In genomic region chr1:27367160-27367650, GRCh38 we compare ENCODE assay signal across 9 cellular contexts. TPM values are rescaled to one million over a fixed set of nuclear protein-coding genes. Genes with fewer than 3 reads are reported as not detected.
DNase-seq lines count a peak whose midpoint lies in the region; ATAC-seq, FAIRE-seq and TF ChIP-seq lines count a peak whose summit lies in the region.
"Had no signal": no experiment of that assay in that cellular context is flagged by ENCODE, and none has a peak within 500 bp of the region (broad histone marks: within the 10 kb centered on the region; RNA-seq: fewer than 3 reads in every experiment).

No MANE protein-coding gene starts in this region.

- peaks cover 17% of the 10 kb centered on the region for H3K4me1 ChIP-seq in CD8-positive, alpha-beta T cell (ENCODE audit: insufficient read depth, low read length)
- H3K4me1 ChIP-seq in esophagus muscularis mucosa (peaks cover 37 to 49% (median 44%) of the 10 kb centered on the region in 4 donors), pancreas (peaks cover 0 to 11% (median 4%) of the 10 kb centered on the region in 3 donors)

- no peak for TF ChIP-seq POLR2A in esophagus muscularis mucosa (IDR thresholded peaks at IDR 0.05; ENCODE audit: low read depth)

- no peaks in the 10 kb centered on the region for H3K9me3 Mint-ChIP-seq in CD8-positive, alpha-beta T cell

- POLR2A ChIA-PET in CD8-positive, alpha-beta T cell (lab: Charles Lee): no interaction called here

- no peaks in the 10 kb centered on the region for H3K9me3 ChIP-seq in CD8-positive, alpha-beta T cell (ENCODE audit: low read length)
- H3K9me3 ChIP-seq in esophagus muscularis mucosa (no peaks in the 10 kb centered on the region), pancreas (no peaks in the 10 kb centered on the region)

- WGBS in esophagus muscularis mucosa: 35% methylated on average over 6 of the region's 8 CpGs
- 36 to 42% methylated on average over 8 of the region's 8 CpGs for WGBS in pancreas, 2 donors

- no peaks in the 10 kb centered on the region for H3K27me3 Mint-ChIP-seq in CD8-positive, alpha-beta T cell (ENCODE audit: low read depth)

- no peak overlapping the region for H3K27ac ChIP-seq in CD8-positive, alpha-beta T cell (ENCODE audit: low read depth, low read length)
- peak overlapping the region; percentile 98 to 100 (median 99) for H3K27ac ChIP-seq in esophagus muscularis mucosa (replicated peaks in 1 of 4)
- H3K27ac ChIP-seq in pancreas: peak overlapping the region; percentile 63 to 94 (median 86)

- DNase-seq in CD8-positive, alpha-beta T cell: no peak
- no peak for DNase-seq in esophagus muscularis mucosa (ENCODE audit: extremely low spot score)
- DNase-seq in pancreas: no peak
- DNase-seq in iPS-NIHi7 (ENCODE audit: extremely low spot score): no peak
- DNase-seq: NCI-H1092 treated with DMSO at 0.1 percent for 48 hours had no signal

- CTCF ChIA-PET in CD8-positive, alpha-beta T cell (lab: Charles Lee): interaction anchor here (0.6 to 3.9 kb wide), 14 partner anchors 10 to 163 kb away, joined by 3 to 26 read pairs (median 8); no protein-coding TSS in a partner anchor

- intact Hi-C loops in CD8-positive, alpha-beta T cell (cut with DNase I, micrococcal nuclease): no loop called here
- intact Hi-C loops in esophagus muscularis mucosa (cut with DNase I): no loop called here
- intact Hi-C loops in pancreas (cut with DNase I): no loop called here

- no peaks in the 10 kb centered on the region for H3K27me3 ChIP-seq in CD8-positive, alpha-beta T cell (ENCODE audit: insufficient read depth, low read length)
- H3K27me3 ChIP-seq in esophagus muscularis mucosa: no peaks in the 10 kb centered on the region
- H3K27me3 ChIP-seq in pancreas: no peaks in the 10 kb centered on the region

- TF ChIP-seq CTCF in CD8-positive, alpha-beta T cell (IDR thresholded peaks at IDR 0.05): no peak
- TF ChIP-seq CTCF in esophagus muscularis mucosa (IDR thresholded peaks at IDR 0.05) (no peak), pancreas (IDR thresholded peaks at IDR 0.05) (no peak)

- H3K4me3 Mint-ChIP-seq in CD8-positive, alpha-beta T cell: peak overlapping the region; percentile 80

- no peak for ATAC-seq in CD8-positive, alpha-beta T cell
- ATAC-seq in SK-N-SH treated with all-trans-retinoic acid at 6 μM for 48 hours: peak; percentile 3; the same call in 1 of the 3 replicates
- ATAC-seq in pancreas: no peak
- ATAC-seq in GM21360 (IDR thresholded peaks at IDR 0.05; ENCODE audit: unreplicated experiment): no peak
- no peak for ATAC-seq in HG02981 (IDR thresholded peaks at IDR 0.05; ENCODE audit: unreplicated experiment)
- no peak for ATAC-seq in GM18517 (IDR thresholded peaks at IDR 0.05; ENCODE audit: unreplicated experiment)

- no peaks in the 10 kb centered on the region for H3K36me3 ChIP-seq in CD8-positive, alpha-beta T cell (ENCODE audit: insufficient read depth, low read length)
- H3K36me3 ChIP-seq in esophagus muscularis mucosa (peaks cover 25 to 30% (median 26%) of the 10 kb centered on the region in 4 donors), pancreas (no peaks in the 10 kb centered on the region)

- no peaks in the 10 kb centered on the region for H3K36me3 Mint-ChIP-seq in CD8-positive, alpha-beta T cell

- no peak overlapping the region for H3K27ac Mint-ChIP-seq in CD8-positive, alpha-beta T cell

- no peak for FAIRE-seq in pancreas (lab: Jason Lieb, UNC)

- no peak overlapping the region for H3K4me3 ChIP-seq in CD8-positive, alpha-beta T cell (ENCODE audit: low read depth, low read length)
- H3K4me3 ChIP-seq in esophagus muscularis mucosa (peak overlapping the region; percentile 77 to 96 (median 89)), pancreas (peak overlapping the region in 3 of 4 donors; percentile 59 to 84 (median 61))

- peaks cover 33% of the 10 kb centered on the region for H3K4me1 Mint-ChIP-seq in CD8-positive, alpha-beta T cell (ENCODE audit: low read depth)

- TF ChIP-seq EP300 in esophagus muscularis mucosa (IDR thresholded peaks at IDR 0.05): no peak

TF ChIP-seq in SK-N-SH treated with all-trans-retinoic acid at 6 μM for 48 hours, 23 proteins besides CTCF, POLR2A, EP300 and RAD21:
- TF ChIP-seq BACH2 (CRISPR knock-in tag; IDR thresholded peaks at IDR 0.05; ENCODE audit: borderline replicate concordance) (no peak), CSRNP3 (CRISPR knock-in tag; IDR thresholded peaks at IDR 0.05) (no peak), ISL1 (CRISPR knock-in tag; IDR thresholded peaks at IDR 0.05) (no peak), TOX (CRISPR knock-in tag; IDR thresholded peaks at IDR 0.05; ENCODE audit: borderline replicate concordance) (no peak), POU6F1 (CRISPR knock-in tag; IDR thresholded peaks at IDR 0.05; ENCODE audit: borderline replicate concordance, low read depth) (no peak), CREB5 (CRISPR knock-in tag; IDR thresholded peaks at IDR 0.05; ENCODE audit: low read depth) (no peak), ZNF70 (CRISPR knock-in tag; IDR thresholded peaks at IDR 0.05) (no peak), SNAI2 (CRISPR knock-in tag; IDR thresholded peaks at IDR 0.05) (no peak), TCF4 (CRISPR knock-in tag; IDR thresholded peaks at IDR 0.05; ENCODE audit: borderline replicate concordance) (no peak), ZC3H10 (CRISPR knock-in tag; IDR thresholded peaks at IDR 0.05) (no peak)

RNA-seq across cellular contexts. Expression of gene MAP3K6, which starts 0.4 kb away (rescaled TPM):
- 10 to 100 TPM; 17.5 to 19.9 TPM for total RNA-seq in CD8-positive, alpha-beta T cell
- total RNA-seq in esophagus muscularis mucosa (10 to 100 TPM; 29.7 to 80.1 (median 55.4) TPM), pancreas (10 to 100 TPM in 3 of 6 donors, 1 to 10 TPM in 3; 4.7 to 18.7 (median 9.8) TPM)
- polyA plus RNA-seq in pancreas: 10 to 100 TPM; 51.2 to 65.7 TPM

RNA-seq across cellular contexts. Expression of gene FCN3, which starts 7.4 kb away (rescaled TPM):
- not detected for total RNA-seq in CD8-positive, alpha-beta T cell
- total RNA-seq in esophagus muscularis mucosa (10 to 100 TPM in 2 of 4 donors, 1 to 10 TPM in 2; 2.9 to 16.6 (median 10.5) TPM), pancreas (1 to 10 TPM in 5 of 6 donors, under 1 TPM in 1; 0.39 to 8.5 (median 2.2) TPM)
- polyA plus RNA-seq in pancreas: 10 to 100 TPM; 16.9 to 19.7 TPM

RNA-seq across cellular contexts. Expression of gene CD164L2, which starts 15.9 kb away (rescaled TPM):
- not detected for total RNA-seq in CD8-positive, alpha-beta T cell
- not detected for total RNA-seq in esophagus muscularis mucosa
- total RNA-seq in pancreas: under 1 TPM in 4 of 6 donors, not detected in 2; 0.19 to 0.66 (median 0.44) TPM
- polyA plus RNA-seq in pancreas: under 1 TPM; 0.54 to 0.76 TPM

RNA-seq across cellular contexts. Expression of gene GPR3, which starts 25.2 kb away (rescaled TPM):
- total RNA-seq in CD8-positive, alpha-beta T cell: 1 to 10 TPM in 1 of 2 experiments, not detected in 1; 1.1 TPM
- total RNA-seq in esophagus muscularis mucosa (1 to 10 TPM in 1 of 4 donors, under 1 TPM in 1, not detected in 2; 0.13 to 4.5 TPM), pancreas (under 1 TPM in 3 of 6 donors, not detected in 3; 0.09 to 0.28 (median 0.21) TPM)
- polyA plus RNA-seq in pancreas: under 1 TPM; 0.30 to 0.52 TPM

RNA-seq across cellular contexts. Expression of gene SYTL1, which starts 25.4 kb away (rescaled TPM):
- 100 to 1,000 TPM; 103 to 113 TPM for total RNA-seq in CD8-positive, alpha-beta T cell
- total RNA-seq in esophagus muscularis mucosa (1 to 10 TPM in 2 of 4 donors, under 1 TPM in 2; 0.29 to 3.7 (median 1.5) TPM), pancreas (100 to 1,000 TPM in 4 of 6 donors, 10 to 100 TPM in 2; 45.8 to 128 (median 104) TPM)
- 100 to 1,000 TPM; 207 to 254 TPM for polyA plus RNA-seq in pancreas
